ENCODE assay signal across 15 cellular contexts in the genomic region with DNA sequence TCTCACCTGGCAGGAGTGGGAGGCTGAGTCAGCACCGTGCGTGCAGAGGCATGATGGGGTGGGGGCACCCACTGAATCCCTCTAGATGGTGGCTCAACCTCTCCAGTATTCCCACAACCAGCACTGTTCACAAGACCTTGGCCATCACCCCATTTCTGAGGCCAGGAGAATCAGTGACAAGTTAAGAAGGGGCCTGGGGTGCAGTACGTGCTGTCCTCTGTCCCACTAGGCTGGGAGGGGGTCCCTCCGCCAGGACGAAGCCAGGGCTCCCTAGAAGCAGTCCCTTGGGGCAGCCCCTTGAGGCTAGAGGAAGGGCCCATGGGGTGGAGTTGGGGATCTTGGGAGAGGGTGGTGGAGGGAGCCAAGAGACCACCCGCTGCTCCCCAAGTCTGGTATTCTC. TPM values are rescaled to one million over a fixed set of nuclear protein-coding genes. Genes with fewer than 3 reads are reported as not detected.
DNase-seq lines count a peak whose midpoint lies in the region; ATAC-seq and TF ChIP-seq lines count a peak whose summit lies in the region.
"Had no signal": no experiment of that assay in that cellular context is flagged by ENCODE, and none has a peak within 500 bp of the region (broad histone marks: within the 10 kb centered on the region; RNA-seq: fewer than 3 reads in every experiment).

No MANE protein-coding gene starts in this region.

- intact Hi-C loops in activated CD4-positive, alpha-beta T cell treated with anti-CD3 and anti-CD28 coated beads, Interleukin-2, amount 10 ng/mL, durations not matched to agents 24 days and 14 days (cut with micrococcal nuclease), result no loop called here
- intact Hi-C loops in left ventricle myocardium inferior (cut with micrococcal nuclease) (no loop called here), posterior vena cava (cut with DNase I) (no loop called here)

- H3K27me3 ChIP-seq in H7 (ENCODE audit: control insufficient read depth, insufficient read depth, low read length) (no peaks in the 10 kb centered on the region), left ventricle myocardium inferior (ENCODE audit: low read depth) (no peaks in the 10 kb centered on the region)

- no peak for ATAC-seq in GM19324 (IDR thresholded peaks at IDR 0.05; ENCODE audit: low FRiP score, unreplicated experiment)
- ATAC-seq: CD8-positive, alpha-beta T cell had no signal

- no peaks in the 10 kb centered on the region for H3K9me3 ChIP-seq in left ventricle myocardium inferior (replicated peaks)

- H3K4me1 Mint-ChIP-seq in activated CD4-positive, alpha-beta T cell treated with anti-CD3 and anti-CD28 coated beads, Interleukin-2, amount 10 ng/mL, durations not matched to agents 7 days and 5 days, result no peaks in the 10 kb centered on the region
- H3K4me1 Mint-ChIP-seq in activated CD4-positive, alpha-beta T cell treated with anti-CD3 and anti-CD28 coated beads, Interleukin-2, amount 10 ng/mL, durations not matched to agents 24 days and 14 days, result no peaks in the 10 kb centered on the region

- no peak for TF ChIP-seq CTCF in left ventricle myocardium inferior (IDR thresholded peaks at IDR 0.05; ENCODE audit: borderline replicate concordance)

- peak overlapping the region; percentile 95 for H3K27ac ChIP-seq in left ventricle myocardium inferior (replicated peaks)
- H3K27ac ChIP-seq: 22Rv1 had no signal

- H3K27me3 Mint-ChIP-seq in activated CD4-positive, alpha-beta T cell treated with anti-CD3 and anti-CD28 coated beads, Interleukin-2, amount 10 ng/mL, durations not matched to agents 7 days and 5 days, result no peaks in the 10 kb centered on the region
- peaks cover 5% of the 10 kb centered on the region for H3K27me3 Mint-ChIP-seq in activated CD4-positive, alpha-beta T cell treated with anti-CD3 and anti-CD28 coated beads, Interleukin-2, amount 10 ng/mL, durations not matched to agents 24 days and 14 days

- CTCF ChIA-PET in activated CD4-positive, alpha-beta T cell treated with anti-CD3 and anti-CD28 coated beads, Interleukin-2, amount 10 ng/mL, durations not matched to agents 7 days and 5 days (lab: Charles Lee), result no interaction called here

- DNase-seq in activated CD4-positive, alpha-beta T cell treated with anti-CD3 and anti-CD28 coated beads, Interleukin-2, amount 10 ng/mL, durations not matched to agents 7 days and 5 days, result no peak
- DNase-seq in activated CD4-positive, alpha-beta T cell treated with anti-CD3 and anti-CD28 coated beads, Interleukin-2, amount 10 ng/mL, durations not matched to agents 24 days and 14 days, result no peak
- DNase-seq in H7 (peak; percentile 24), left ventricle myocardium inferior (peak; percentile 11), posterior vena cava (ENCODE audit: low spot score) (peak; percentile 66), NCI-H146 (lab: John Stamatoyannopoulos, UW) (no peak), NCI-H69 (lab: John Stamatoyannopoulos, UW) (no peak)
- DNase-seq: Kasumi-1, NCI-H1105 treated with DMSO at 0.1 percent for 48 hours, NCI-H1930, NCI-H2171 treated with DMSO at 0.1 percent for 48 hours had no signal

- H3K4me1 ChIP-seq in left ventricle myocardium inferior, result peaks cover 45% of the 10 kb centered on the region

- H3K9me3 Mint-ChIP-seq in activated CD4-positive, alpha-beta T cell treated with anti-CD3 and anti-CD28 coated beads, Interleukin-2, amount 10 ng/mL, durations not matched to agents 7 days and 5 days, result no peaks in the 10 kb centered on the region
- H3K9me3 Mint-ChIP-seq in activated CD4-positive, alpha-beta T cell treated with anti-CD3 and anti-CD28 coated beads, Interleukin-2, amount 10 ng/mL, durations not matched to agents 24 days and 14 days, result no peaks in the 10 kb centered on the region
- H3K9me3 Mint-ChIP-seq: CD8-positive, alpha-beta T cell had no signal

- no peak overlapping the region for H3K4me3 Mint-ChIP-seq in activated CD4-positive, alpha-beta T cell treated with anti-CD3 and anti-CD28 coated beads, Interleukin-2, amount 10 ng/mL, durations not matched to agents 7 days and 5 days
- H3K4me3 Mint-ChIP-seq in activated CD4-positive, alpha-beta T cell treated with anti-CD3 and anti-CD28 coated beads, Interleukin-2, amount 10 ng/mL, durations not matched to agents 24 days and 14 days, result no peak overlapping the region
- H3K4me3 Mint-ChIP-seq: CD8-positive, alpha-beta T cell had no signal

- H3K4me3 ChIP-seq in H7 (ENCODE audit: insufficient read depth, low read depth, low read length) (no peak overlapping the region), left ventricle myocardium inferior (peak overlapping the region; percentile 70)

- H3K36me3 Mint-ChIP-seq in activated CD4-positive, alpha-beta T cell treated with anti-CD3 and anti-CD28 coated beads, Interleukin-2, amount 10 ng/mL, durations not matched to agents 7 days and 5 days (ENCODE audit: low read depth), result no peaks in the 10 kb centered on the region
- no peaks in the 10 kb centered on the region for H3K36me3 Mint-ChIP-seq in activated CD4-positive, alpha-beta T cell treated with anti-CD3 and anti-CD28 coated beads, Interleukin-2, amount 10 ng/mL, durations not matched to agents 24 days and 14 days (ENCODE audit: low read depth)
- H3K36me3 Mint-ChIP-seq: CD8-positive, alpha-beta T cell had no signal

- no peaks in the 10 kb centered on the region for H3K36me3 ChIP-seq in H7 (replicated peaks; ENCODE audit: control insufficient read depth, insufficient read depth, low read length)
- peaks cover 59% of the 10 kb centered on the region for H3K36me3 ChIP-seq in left ventricle myocardium inferior

- H3K27ac Mint-ChIP-seq in activated CD4-positive, alpha-beta T cell treated with anti-CD3 and anti-CD28 coated beads, Interleukin-2, amount 10 ng/mL, durations not matched to agents 7 days and 5 days, result peak overlapping the region; percentile 19
- no peak overlapping the region for H3K27ac Mint-ChIP-seq in activated CD4-positive, alpha-beta T cell treated with anti-CD3 and anti-CD28 coated beads, Interleukin-2, amount 10 ng/mL, durations not matched to agents 24 days and 14 days
- H3K27ac Mint-ChIP-seq: CD8-positive, alpha-beta T cell had no signal

- POLR2A ChIA-PET in activated CD4-positive, alpha-beta T cell treated with anti-CD3 and anti-CD28 coated beads, Interleukin-2, amount 10 ng/mL, durations not matched to agents 7 days and 5 days (lab: Charles Lee), result no interaction called here

RNA-seq across cellular contexts. Expression of a gene that starts 4.8 kb away (rescaled TPM):
- not detected for total RNA-seq in activated CD4-positive, alpha-beta T cell treated with anti-CD3 and anti-CD28 coated beads, Interleukin-2, amount 10 ng/mL, durations not matched to agents 7 days and 5 days
- not detected in 2 replicates for total RNA-seq in activated CD4-positive, alpha-beta T cell treated with anti-CD3 and anti-CD28 coated beads, Interleukin-2, amount 10 ng/mL, durations not matched to agents 24 days and 14 days
- 3.0 and 4.1 TPM in 2 replicates for total RNA-seq in H7 (2014; rRNA removed; shearing (Covaris generic))
- total RNA-seq in left ventricle myocardium inferior (7,440 TPM), posterior vena cava (1 to 10 TPM; 3.2 to 5.9 TPM)
- total RNA-seq: CD8-positive, alpha-beta T cell; H4 had no signal

RNA-seq across cellular contexts. Expression of a gene that starts 19.1 kb away (rescaled TPM):
- total RNA-seq in activated CD4-positive, alpha-beta T cell treated with anti-CD3 and anti-CD28 coated beads, Interleukin-2, amount 10 ng/mL, durations not matched to agents 7 days and 5 days, result not detected
- total RNA-seq in activated CD4-positive, alpha-beta T cell treated with anti-CD3 and anti-CD28 coated beads, Interleukin-2, amount 10 ng/mL, durations not matched to agents 24 days and 14 days, result not detected in 2 replicates
- total RNA-seq in H7 (2014; rRNA removed; shearing (Covaris generic)), result 32.3 and 35.2 TPM in 2 replicates
- 6.4 TPM for total RNA-seq in left ventricle myocardium inferior
- total RNA-seq in posterior vena cava, result 10 to 100 TPM in 1 of 2 donors, 1 to 10 TPM in 1; 5.8 to 17.9 TPM
- total RNA-seq: CD8-positive, alpha-beta T cell had no signal

Comparison
In these comparisons a context has a peak if more than half of its experiments do, and no peak if none do; other contexts are left out.
1. DNase-seq: peak in H7 (single experiment), left ventricle myocardium inferior (single experiment) and posterior vena cava (single experiment); none in activated CD4-positive, alpha-beta T cell treated with anti-CD3 and anti-CD28 coated beads, Interleukin-2, amount 10 ng/mL, durations not matched to agents 7 days and 5 days (single experiment), activated CD4-positive, alpha-beta T cell treated with anti-CD3 and anti-CD28 coated beads, Interleukin-2, amount 10 ng/mL, durations not matched to agents 24 days and 14 days (single experiment), NCI-H146 (single experiment) and NCI-H69 (single experiment).
2. RNA of a gene that starts 4.8 kb away (total RNA-seq): 7,440 TPM in left ventricle myocardium inferior (single experiment); 3.2 to 5.9 TPM in posterior vena cava, 3.0 to 4.1 TPM in H7, not detected in activated CD4-positive, alpha-beta T cell treated with anti-CD3 and anti-CD28 coated beads, Interleukin-2, amount 10 ng/mL, durations not matched to agents 7 days and 5 days and not detected in activated CD4-positive, alpha-beta T cell treated with anti-CD3 and anti-CD28 coated beads, Interleukin-2, amount 10 ng/mL, durations not matched to agents 24 days and 14 days; every median in the first group is over 1,000 times any median in the second.